35 cellular contexts compared by ENCODE assay signal in genomic region chr9:68867066-68867465, GRCh38.
DNase-seq lines count a peak whose midpoint lies in the region; ATAC-seq, FAIRE-seq and TF ChIP-seq lines count a peak whose summit lies in the region.
"Had no signal": no experiment of that assay in that cellular context is flagged by ENCODE, and none has a peak within 500 bp of the region (broad histone marks: within the 10 kb centered on the region; RNA-seq: fewer than 3 reads in every experiment).

No MANE protein-coding gene starts in this region.

- ATAC-seq in HepG2 (no peak), right lobe of liver (no peak)
- ATAC-seq in stimulated activated naive B cell treated with anti-CD40 and anti-IgM and Interleukin-4, amounts not matched to agents 10 μg/mL and 1 μg/mL and 100 μg/mL, for 72 hours (replicated peaks) = no peak
- ATAC-seq: A549; CD8-positive, alpha-beta T cell had no signal

- no peak overlapping the region for H3K27ac ChIP-seq in HepG2 (ENCODE audit: extremely low read length, insufficient read depth, low read length)
- H3K27ac ChIP-seq in right lobe of liver = no peak overlapping the region
- H3K27ac ChIP-seq in H1 (ENCODE audit: low read depth, low read length) = no peak overlapping the region
- H3K27ac ChIP-seq in transverse colon = no peak overlapping the region
- H3K27ac ChIP-seq in small intestine (ENCODE audit: low read depth in 1 of 2, low read length in 1 of 2) = no peak overlapping the region
- H3K27ac ChIP-seq: 22Rv1; A549; BLaER1; BLaER1 treated with 17β-estradiol and CSF1 and Interleukin-3, amounts not matched to agents 10 nM and 100 nM; C4-2B had no signal

- H3K27ac Mint-ChIP-seq in stimulated activated naive B cell treated with anti-CD40 and anti-IgM and Interleukin-4, amounts not matched to agents 10 μg/mL and 1 μg/mL and 100 μg/mL, for 72 hours = peak overlapping the region; percentile 71
- H3K27ac Mint-ChIP-seq: B cell; CD14-positive monocyte; CD4-positive, alpha-beta memory T cell; CD4-positive, alpha-beta T cell; CD4-positive, CD25-positive, alpha-beta regulatory T cell; CD8-positive, alpha-beta memory T cell; CD8-positive, alpha-beta T cell had no signal

- H3K4ac ChIP-seq in H1 (replicated peaks; ENCODE audit: insufficient read length, low read depth, low read length) = no peak overlapping the region

- H3K9ac ChIP-seq in HepG2 (ENCODE audit: insufficient read depth, low read depth, low read length) (no peak overlapping the region), H1 (replicated peaks in 1 of 4; ENCODE audit: extremely low read depth in 1 of 4, low read depth in 3 of 4, low read length in 3 of 4) (no peak overlapping the region)
- H3K9ac ChIP-seq: BLaER1; BLaER1 treated with 17β-estradiol and CSF1 and Interleukin-3, amounts not matched to agents 10 nM and 100 nM had no signal

- no peak for TF ChIP-seq CTCF in HepG2 (CRISPR knock-in tag; IDR thresholded peaks at IDR 0.05)
- TF ChIP-seq CTCF in right lobe of liver (IDR thresholded peaks at IDR 0.05) = no peak
- no peak for TF ChIP-seq CTCF in H1 (IDR thresholded peaks at IDR 0.05; ENCODE audit: control extremely low read depth in 1 of 3, insufficient read depth in 1 of 3, low read depth in 1 of 3, low read length in 3 of 3)
- TF ChIP-seq CTCF in transverse colon (IDR thresholded peaks at IDR 0.05) = no peak

- H3K79me2 ChIP-seq in HepG2 (ENCODE audit: insufficient read depth, low read length) = no peaks in the 10 kb centered on the region
- H3K79me2 ChIP-seq in H1 (ENCODE audit: control insufficient read depth in 1 of 2, insufficient read depth in 2 of 2, low read length in 2 of 2) = no peaks in the 10 kb centered on the region

- no peak overlapping the region for H2BK15ac ChIP-seq in H1 (ENCODE audit: low read length)

- H3K79me1 ChIP-seq in H1 (ENCODE audit: low read depth, low read length) = no peaks in the 10 kb centered on the region

- no peak for DNase-seq in HepG2 (ENCODE audit: low spot score)
- DNase-seq in right lobe of liver = no peak
- no peak for DNase-seq in H1 (ENCODE audit: low read depth in 1 of 2, low spot score in 2 of 2)
- no peak for DNase-seq in stimulated activated naive B cell treated with anti-CD40 and anti-IgM and Interleukin-4, amounts not matched to agents 10 μg/mL and 1 μg/mL and 100 μg/mL, for 72 hours
- DNase-seq in transverse colon = no peak
- DNase-seq in small intestine = no peak
- DNase-seq: 8988T; ACHN; AML-193; BE2C; C1 segment of cervical spinal cord; Caco-2; Calu3; CD4-positive, alpha-beta memory T cell; CD4-positive, alpha-beta T cell; CD4-positive, CD25-positive, alpha-beta regulatory T cell; CD8-positive, alpha-beta memory T cell; CD8-positive, alpha-beta T cell; COR-L47; DMS 273 treated with DMSO at 0.1 percent for 48 hours; DMS153; DMS53; DMS79; DMS79 treated with DMSO at 0.1 percent for 48 hours; DND-41; EL had no signal

- H3K4me2 ChIP-seq in HepG2 (ENCODE audit: low read depth, low read length) (no peak overlapping the region), H1 (ENCODE audit: insufficient read depth in 1 of 2, low read depth in 2 of 2, low read length in 2 of 2) (no peak overlapping the region)
- H3K4me2 ChIP-seq: A549; BLaER1; BLaER1 treated with 17β-estradiol and CSF1 and Interleukin-3, amounts not matched to agents 10 nM and 100 nM had no signal

- H2AFZ ChIP-seq in HepG2 (ENCODE audit: low read length) (no peak overlapping the region), H1 (ENCODE audit: low read length) (no peak overlapping the region)

- H3K9me3 ChIP-seq in HepG2 (ENCODE audit: low read length) (no peaks in the 10 kb centered on the region), right lobe of liver (no peaks in the 10 kb centered on the region), H1 (ENCODE audit: insufficient read depth in 2 of 2, low read depth in 1 of 2, low read length in 1 of 2) (no peaks in the 10 kb centered on the region), transverse colon (no peaks in the 10 kb centered on the region), small intestine (ENCODE audit: control insufficient read depth, low read depth) (no peaks in the 10 kb centered on the region)
- H3K9me3 ChIP-seq: A549; BE2C; BLaER1; BLaER1 treated with 17β-estradiol and CSF1 and Interleukin-3, amounts not matched to agents 10 nM and 100 nM; Caco-2 had no signal

- H3K27me3 Mint-ChIP-seq in stimulated activated naive B cell treated with anti-CD40 and anti-IgM and Interleukin-4, amounts not matched to agents 10 μg/mL and 1 μg/mL and 100 μg/mL, for 72 hours = no peaks in the 10 kb centered on the region
- H3K27me3 Mint-ChIP-seq: B cell; CD4-positive, alpha-beta memory T cell; CD4-positive, alpha-beta T cell; CD4-positive, CD25-positive, alpha-beta regulatory T cell had no signal

- H3K36me3 Mint-ChIP-seq in stimulated activated naive B cell treated with anti-CD40 and anti-IgM and Interleukin-4, amounts not matched to agents 10 μg/mL and 1 μg/mL and 100 μg/mL, for 72 hours = peaks cover 27 to 44% of the 10 kb centered on the region in 2 donors
- H3K36me3 Mint-ChIP-seq: CD4-positive, alpha-beta memory T cell; CD4-positive, CD25-positive, alpha-beta regulatory T cell; CD8-positive, alpha-beta memory T cell; CD8-positive, alpha-beta T cell had no signal

- H3K4me1 Mint-ChIP-seq in stimulated activated naive B cell treated with anti-CD40 and anti-IgM and Interleukin-4, amounts not matched to agents 10 μg/mL and 1 μg/mL and 100 μg/mL, for 72 hours = peaks cover 0 to 3% of the 10 kb centered on the region in 2 donors
- H3K4me1 Mint-ChIP-seq: B cell; CD4-positive, alpha-beta memory T cell; CD8-positive, alpha-beta memory T cell had no signal

- H2BK12ac ChIP-seq in H1 (ENCODE audit: low read depth, low read length) = no peak overlapping the region

- no peak overlapping the region for H3K4me3 Mint-ChIP-seq in stimulated activated naive B cell treated with anti-CD40 and anti-IgM and Interleukin-4, amounts not matched to agents 10 μg/mL and 1 μg/mL and 100 μg/mL, for 72 hours
- H3K4me3 Mint-ChIP-seq: B cell; CD14-positive monocyte; CD4-positive, alpha-beta memory T cell; CD4-positive, alpha-beta T cell; CD4-positive, CD25-positive, alpha-beta regulatory T cell; CD8-positive, alpha-beta memory T cell; CD8-positive, alpha-beta T cell had no signal

- no peak overlapping the region for H2BK20ac ChIP-seq in H1 (ENCODE audit: low read length)

- BruUV-seq in HepG2 (replicated peaks; lab: Mats Ljungman, UMichigan) = TSS peak; percentile 19

- CTCF ChIA-PET in HepG2 (lab: Yijun Ruan, JAX; ENCODE audit: low intra/inter-chr PET ratio, low total read pairs) = no interaction called here
- CTCF ChIA-PET in H1 (lab: Charles Lee; ENCODE audit: partially characterized antibody) = no interaction called here

- no peak overlapping the region for H4K8ac ChIP-seq in H1 (ENCODE audit: extremely low read depth, insufficient read depth, low read length)

- no peak for TF ChIP-seq POLR2A in HepG2 (IDR thresholded peaks at IDR 0.05; ENCODE audit: insufficient read depth in 1 of 2, low read depth in 2 of 2, low read length in 2 of 2)
- no peak for TF ChIP-seq POLR2A in right lobe of liver (IDR thresholded peaks at IDR 0.05)
- no peak for TF ChIP-seq POLR2A in H1 (IDR thresholded peaks at IDR 0.05; ENCODE audit: control extremely low read depth in 1 of 2, low read depth in 2 of 2, low read length in 2 of 2)
- TF ChIP-seq POLR2A in transverse colon (IDR thresholded peaks at IDR 0.05) = no peak

- peaks cover 4 to 22% of the 10 kb centered on the region in 2 experiments; a peak in 4 of 5 replicates for H3K36me3 ChIP-seq in HepG2 (replicated peaks in 1 of 2; ENCODE audit: control insufficient read depth in 1 of 2, insufficient read depth in 2 of 2, low read length in 2 of 2)
- no peaks in the 10 kb centered on the region for H3K36me3 ChIP-seq in right lobe of liver
- H3K36me3 ChIP-seq in H1 (ENCODE audit: control insufficient read depth in 2 of 4, insufficient read depth in 4 of 4, low read length in 3 of 4) = no peaks in the 10 kb centered on the region
- H3K36me3 ChIP-seq in transverse colon = no peaks in the 10 kb centered on the region
- peaks cover 0 to 4% of the 10 kb centered on the region in 2 donors for H3K36me3 ChIP-seq in small intestine (ENCODE audit: control insufficient read depth in 2 of 2, insufficient read depth in 2 of 2, low read length in 2 of 2)
- H3K36me3 ChIP-seq: BE2C; BLaER1; BLaER1 treated with 17β-estradiol and CSF1 and Interleukin-3, amounts not matched to agents 10 nM and 100 nM had no signal

- intact Hi-C loops in HepG2 (cut with micrococcal nuclease; ENCODE audit: unreplicated experiment) (no loop called here), right lobe of liver (cut with DNase I) (no loop called here), transverse colon (cut with DNase I; ENCODE audit: low total_unique reads) (no loop called here)

- H3K23me2 ChIP-seq in H1 (ENCODE audit: low read depth, low read length) = no peaks in the 10 kb centered on the region

- no peaks in the 10 kb centered on the region for H4K20me1 ChIP-seq in HepG2 (ENCODE audit: insufficient read depth, low read length)
- no peaks in the 10 kb centered on the region for H4K20me1 ChIP-seq in H1 (replicated peaks in 1 of 2; ENCODE audit: control insufficient read depth in 1 of 2, insufficient read depth in 2 of 2, low read length in 2 of 2)
- H4K20me1 ChIP-seq: BLaER1; BLaER1 treated with 17β-estradiol and CSF1 and Interleukin-3, amounts not matched to agents 10 nM and 100 nM had no signal

- H2BK120ac ChIP-seq in H1 (replicated peaks; ENCODE audit: low read depth, low read length) = no peak overlapping the region

- H2BK5ac ChIP-seq in H1 (ENCODE audit: low read depth, low read length) = no peak overlapping the region

- in situ Hi-C loops in HepG2 (cut with HindIII; ENCODE audit: extremely low pct_ligation_motif_present, low pct_unique_long_range_greater_than_20kb) = no loop called here
- in situ Hi-C loops in transverse colon (cut with MboI; ENCODE audit: low pct_ligation_motif_present in 1 of 4, low pct_unique_long_range_greater_than_20kb in 1 of 4, low sequenced_read_pairs in 3 of 4) = no loop called here

- no peaks in the 10 kb centered on the region for H3K27me3 ChIP-seq in HepG2 (ENCODE audit: control insufficient read depth in 1 of 2, insufficient read depth in 2 of 2, low read length in 2 of 2)
- no peaks in the 10 kb centered on the region for H3K27me3 ChIP-seq in right lobe of liver
- H3K27me3 ChIP-seq in H1 (replicated peaks in 1 of 4; ENCODE audit: control insufficient read depth in 3 of 4, extremely low read depth in 1 of 4, insufficient read depth in 3 of 4, low read length in 3 of 4) = no peaks in the 10 kb centered on the region; a peak in 1 of 7 replicates
- no peaks in the 10 kb centered on the region for H3K27me3 ChIP-seq in transverse colon
- no peaks in the 10 kb centered on the region for H3K27me3 ChIP-seq in small intestine (ENCODE audit: control insufficient read depth in 2 of 2, insufficient read depth in 2 of 2, low read length in 2 of 2)
- H3K27me3 ChIP-seq: BLaER1; BLaER1 treated with 17β-estradiol and CSF1 and Interleukin-3, amounts not matched to agents 10 nM and 100 nM had no signal

- H3K9me3 Mint-ChIP-seq in stimulated activated naive B cell treated with anti-CD40 and anti-IgM and Interleukin-4, amounts not matched to agents 10 μg/mL and 1 μg/mL and 100 μg/mL, for 72 hours = no peaks in the 10 kb centered on the region
- H3K9me3 Mint-ChIP-seq: CD14-positive monocyte; CD4-positive, alpha-beta memory T cell; CD4-positive, alpha-beta T cell; CD4-positive, CD25-positive, alpha-beta regulatory T cell; CD8-positive, alpha-beta memory T cell; CD8-positive, alpha-beta T cell had no signal

- no peak overlapping the region for H3K18ac ChIP-seq in H1 (ENCODE audit: extremely low read depth, low read length)

- H3K4me3 ChIP-seq in HepG2 (replicated peaks in 1 of 3; ENCODE audit: insufficient read depth in 1 of 3, low read depth in 2 of 3, low read length in 3 of 3) (no peak overlapping the region), right lobe of liver (no peak overlapping the region), H1 (ENCODE audit: extremely low read depth in 1 of 4, insufficient read depth in 2 of 4, low read depth in 3 of 4, low read length in 4 of 4) (no peak overlapping the region), transverse colon (no peak overlapping the region), small intestine (ENCODE audit: low read depth in 1 of 2, low read length in 2 of 2) (no peak overlapping the region)
- H3K4me3 ChIP-seq: A549; BLaER1; BLaER1 treated with 17β-estradiol and CSF1 and Interleukin-3, amounts not matched to agents 10 nM and 100 nM had no signal

- no peak for FAIRE-seq in HepG2 (lab: Jason Lieb, UNC)
- FAIRE-seq in H1 (lab: Jason Lieb, UNC) = peak; percentile 13
- FAIRE-seq in small intestine (lab: Jason Lieb, UNC) = no peak
- FAIRE-seq: A204.1, A549, D721Med had no signal

- no peak for TF ChIP-seq EP300 in HepG2 (IDR thresholded peaks at IDR 0.05; ENCODE audit: low read depth in 2 of 2, low read length in 2 of 2)
- no peak for TF ChIP-seq EP300 in HepG2 (CRISPR knock-in tag; IDR thresholded peaks at IDR 0.05; ENCODE audit: borderline replicate concordance)
- no peak for TF ChIP-seq EP300 in H1 (IDR thresholded peaks at IDR 0.05; ENCODE audit: borderline replicate concordance in 1 of 2, low read depth in 2 of 2, low read length in 2 of 2)
- TF ChIP-seq EP300 in transverse colon (IDR thresholded peaks at IDR 0.05; ENCODE audit: low read depth) = no peak

- H4K91ac ChIP-seq in H1 (replicated peaks; ENCODE audit: insufficient read length, low read length) = no peak overlapping the region

- H3K14ac ChIP-seq in H1 (ENCODE audit: insufficient read length) = no peak overlapping the region

- no peak overlapping the region for H3K56ac ChIP-seq in H1 (replicated peaks; ENCODE audit: insufficient read length, low read depth, low read length)

- WGBS in HepG2 (ENCODE audit: low lambda C conversion rate) = 98% methylated on average over 6 of the region's 6 CpGs
- WGBS in right lobe of liver (ENCODE audit: insufficient coverage, low coverage, low lambda C conversion rate, missing lambda C conversion rate) = 61% methylated on average over 6 of the region's 6 CpGs
- 98% methylated on average over 6 of the region's 6 CpGs; no CpG with 5 or more reads in 1 of the 2 experiments for WGBS in H1 (ENCODE audit: extremely low coverage in 1 of 2, insufficient coverage in 1 of 2, insufficient read length in 1 of 2, insufficient replicate concordance in 2 of 2, low coverage in 1 of 2, low lambda C conversion rate in 2 of 2, missing lambda C conversion rate in 1 of 2), 2 experiments
- WGBS in transverse colon (ENCODE audit: low coverage in 1 of 2), 2 donors = 87 to 90% methylated on average over 5 to 6 of the region's 6 CpGs
- 85 to 90% (median 87%) methylated on average over 6 of the region's 6 CpGs for WGBS in small intestine, 3 donors

- H3K4me1 ChIP-seq in HepG2 (ENCODE audit: insufficient read depth, low read length) = peaks cover 10% of the 10 kb centered on the region; the same call in 1 of the 2 replicates
- no peaks in the 10 kb centered on the region for H3K4me1 ChIP-seq in right lobe of liver
- H3K4me1 ChIP-seq in H1 (replicated peaks in 1 of 4; ENCODE audit: control insufficient read depth in 3 of 4, insufficient read depth in 4 of 4, low read length in 3 of 4) = peaks cover 0 to 27% (median 23%) of the 10 kb centered on the region in 4 experiments; a peak in 6 of 7 replicates
- peaks cover 0 to 4% (median 0%) of the 10 kb centered on the region in 4 donors for H3K4me1 ChIP-seq in transverse colon
- no peaks in the 10 kb centered on the region for H3K4me1 ChIP-seq in small intestine (ENCODE audit: control insufficient read depth in 2 of 2, insufficient read depth in 1 of 2, low read depth in 1 of 2, low read length in 1 of 2)
- H3K4me1 ChIP-seq: A549; BE2C; BLaER1; BLaER1 treated with 17β-estradiol and CSF1 and Interleukin-3, amounts not matched to agents 10 nM and 100 nM; Caco-2 had no signal

- POLR2A ChIA-PET in HepG2 (lab: Yijun Ruan, JAX) = no interaction called here
- POLR2A ChIA-PET in H1 (lab: Charles Lee; ENCODE audit: partially characterized antibody) = no interaction called here

- H3K23ac ChIP-seq in H1 (ENCODE audit: insufficient read length) = no peak overlapping the region

- no peak overlapping the region for H2AK5ac ChIP-seq in H1 (ENCODE audit: low read depth, low read length)

- TF ChIP-seq RAD21 in HepG2 (CRISPR knock-in tag; IDR thresholded peaks at IDR 0.05) = no peak
- no peak for TF ChIP-seq RAD21 in H1 (IDR thresholded peaks at IDR 0.05 in 1 of 2, conservative IDR thresholded peaks at IDR 0.05 in 1 of 2; ENCODE audit: low read depth in 2 of 2, low read length in 2 of 2)

- H4K5ac ChIP-seq in H1 (ENCODE audit: insufficient read length, low read depth, low read length) = no peak overlapping the region
